ENCODE assay signal across 1 cellular context in the genomic region with DNA sequence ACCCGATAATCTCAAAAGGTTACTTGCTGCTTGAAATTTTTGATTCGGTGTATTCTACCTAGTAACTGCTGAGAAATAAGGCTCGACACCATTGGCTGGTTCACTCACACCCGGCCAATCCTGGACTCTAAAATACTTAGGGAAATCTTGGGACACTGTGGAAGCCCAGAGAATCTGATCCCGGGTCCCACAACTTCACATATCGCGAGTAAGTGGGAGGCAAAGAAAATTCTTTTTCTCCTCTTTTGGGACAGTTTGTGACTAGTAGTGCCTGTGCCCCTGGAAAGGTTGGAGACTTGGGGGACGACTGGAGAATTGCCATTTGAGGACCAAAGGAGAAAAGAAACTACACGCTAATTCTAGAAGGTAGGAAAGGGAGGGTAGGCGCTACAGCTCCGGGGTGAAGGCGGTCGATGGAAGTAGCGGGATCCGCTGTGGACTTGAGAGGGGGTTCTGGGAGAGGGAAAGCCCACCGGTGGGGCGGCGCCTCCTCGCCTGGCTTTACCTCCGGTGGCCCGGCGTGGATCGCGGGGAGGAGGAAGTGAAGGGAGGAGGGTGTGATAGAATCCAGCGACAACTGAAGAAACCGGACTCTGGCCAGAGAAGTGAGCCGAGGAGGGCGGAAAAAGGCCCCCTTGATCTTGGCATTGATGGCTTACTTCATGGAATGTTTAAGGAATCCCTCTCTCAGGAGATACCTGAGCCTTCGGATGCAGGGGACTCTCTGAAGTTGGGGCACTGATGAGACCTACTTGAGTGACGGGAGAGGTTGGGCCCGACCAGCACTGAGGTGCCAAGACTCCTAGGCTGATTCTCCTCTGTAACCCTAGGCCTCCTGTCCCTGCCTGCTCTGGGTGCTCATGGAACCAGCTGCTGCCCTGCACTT.
TF ChIP-seq lines count a peak whose summit lies in the region.

No MANE protein-coding gene starts in this region.

TF ChIP-seq in SK-N-SH, 30 proteins besides CTCF, POLR2A, EP300 and RAD21 (continued from another document):
- TF ChIP-seq, protein P1, sequence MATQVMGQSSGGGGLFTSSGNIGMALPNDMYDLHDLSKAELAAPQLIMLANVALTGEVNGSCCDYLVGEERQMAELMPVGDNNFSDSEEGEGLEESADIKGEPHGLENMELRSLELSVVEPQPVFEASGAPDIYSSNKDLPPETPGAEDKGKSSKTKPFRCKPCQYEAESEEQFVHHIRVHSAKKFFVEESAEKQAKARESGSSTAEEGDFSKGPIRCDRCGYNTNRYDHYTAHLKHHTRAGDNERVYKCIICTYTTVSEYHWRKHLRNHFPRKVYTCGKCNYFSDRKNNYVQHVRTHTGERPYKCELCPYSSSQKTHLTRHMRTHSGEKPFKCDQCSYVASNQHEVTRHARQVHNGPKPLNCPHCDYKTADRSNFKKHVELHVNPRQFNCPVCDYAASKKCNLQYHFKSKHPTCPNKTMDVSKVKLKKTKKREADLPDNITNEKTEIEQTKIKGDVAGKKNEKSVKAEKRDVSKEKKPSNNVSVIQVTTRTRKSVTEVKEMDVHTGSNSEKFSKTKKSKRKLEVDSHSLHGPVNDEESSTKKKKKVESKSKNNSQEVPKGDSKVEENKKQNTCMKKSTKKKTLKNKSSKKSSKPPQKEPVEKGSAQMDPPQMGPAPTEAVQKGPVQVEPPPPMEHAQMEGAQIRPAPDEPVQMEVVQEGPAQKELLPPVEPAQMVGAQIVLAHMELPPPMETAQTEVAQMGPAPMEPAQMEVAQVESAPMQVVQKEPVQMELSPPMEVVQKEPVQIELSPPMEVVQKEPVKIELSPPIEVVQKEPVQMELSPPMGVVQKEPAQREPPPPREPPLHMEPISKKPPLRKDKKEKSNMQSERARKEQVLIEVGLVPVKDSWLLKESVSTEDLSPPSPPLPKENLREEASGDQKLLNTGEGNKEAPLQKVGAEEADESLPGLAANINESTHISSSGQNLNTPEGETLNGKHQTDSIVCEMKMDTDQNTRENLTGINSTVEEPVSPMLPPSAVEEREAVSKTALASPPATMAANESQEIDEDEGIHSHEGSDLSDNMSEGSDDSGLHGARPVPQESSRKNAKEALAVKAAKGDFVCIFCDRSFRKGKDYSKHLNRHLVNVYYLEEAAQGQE (IDR thresholded peaks at IDR 0.05; ENCODE audit: low read depth, low read length) = no peak
- TF ChIP-seq CHD2 (IDR thresholded peaks at IDR 0.05; ENCODE audit: low read length, partially characterized antibody) (peak; percentile 96), RFX5 (IDR thresholded peaks at IDR 0.05; ENCODE audit: low read length) (peak; percentile 99), SIN3A (IDR thresholded peaks at IDR 0.05; ENCODE audit: borderline replicate concordance, low read depth, low read length) (peak; percentile 60; the same call in 1 of the 2 replicates)
